ENCODE assay signal across 4 cellular contexts in genomic region chr11:48488493-48488892, GRCh38. TPM values are rescaled to one million over a fixed set of nuclear protein-coding genes. Genes with fewer than 3 reads are reported as not detected.
"Had no signal": no experiment of that assay in that cellular context is flagged by ENCODE, and none has a peak within 500 bp of the region (broad histone marks: within the 10 kb centered on the region; RNA-seq: fewer than 3 reads in every experiment).

A gene with protein sequence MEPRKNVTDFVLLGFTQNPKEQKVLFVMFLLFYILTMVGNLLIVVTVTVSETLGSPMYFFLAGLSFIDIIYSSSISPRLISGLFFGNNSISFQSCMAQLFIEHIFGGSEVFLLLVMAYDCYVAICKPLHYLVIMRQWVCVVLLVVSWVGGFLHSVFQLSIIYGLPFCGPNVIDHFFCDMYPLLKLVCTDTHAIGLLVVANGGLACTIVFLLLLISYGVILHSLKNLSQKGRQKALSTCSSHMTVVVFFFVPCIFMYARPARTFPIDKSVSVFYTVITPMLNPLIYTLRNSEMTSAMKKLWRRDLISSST (plus strand): TSS chr11:48488793. CDS start chr11:48488793, 0 bp downstream.

RNA-seq across cellular contexts. Expression of the gene that starts here (rescaled TPM):
- polyA plus RNA-seq: HepG2, IgD-negative memory B cell, IMR-90, K562 had no signal
